Comparison of ENCODE assay signal across 11 cellular contexts in genomic region chr1:207810606-207811295, GRCh38. TPM values are rescaled to one million over a fixed set of nuclear protein-coding genes. Genes with fewer than 3 reads are reported as not detected.
A peak's percentile ranks its signal among the peaks of the same experiment; 100 is the strongest.
DNase-seq lines count a peak whose midpoint lies in the region; TF ChIP-seq lines count a peak whose summit lies in the region.
"Had no signal": no experiment of that assay in that cellular context is flagged by ENCODE, and none has a peak within 500 bp of the region (broad histone marks: within the 10 kb centered on the region; RNA-seq: fewer than 3 reads in every experiment).

No MANE protein-coding gene starts in this region.

- H3K36me3 Mint-ChIP-seq in type B pancreatic cell = peaks cover 10% of the 10 kb centered on the region

- H3K4me2 ChIP-seq in Karpas-422 (ENCODE audit: low read depth, low read length, poor library complexity, severe bottlenecking) (no peak overlapping the region), osteoblast (ENCODE audit: insufficient read depth, low read length) (no peak overlapping the region)
- H3K4me2 ChIP-seq: hepatocyte had no signal

- no peak overlapping the region for H3K4me3 Mint-ChIP-seq in type B pancreatic cell

- H3K9me3 ChIP-seq in Karpas-422 (ENCODE audit: low read length) (no peaks in the 10 kb centered on the region), osteoblast (ENCODE audit: low read depth, low read length) (no peaks in the 10 kb centered on the region), uterus (no peaks in the 10 kb centered on the region)

- no peak for TF ChIP-seq CTCF in 22Rv1 (IDR thresholded peaks at IDR 0.05)
- TF ChIP-seq CTCF in osteoblast (IDR thresholded peaks at IDR 0.05; ENCODE audit: extremely low read depth, low read depth, low read length) = no peak
- no peak for TF ChIP-seq CTCF in uterus (IDR thresholded peaks at IDR 0.05)
- TF ChIP-seq CTCF in type B pancreatic cell (conservative IDR thresholded peaks at IDR 0.05) = no peak

- H4K20me1 ChIP-seq in Karpas-422 (ENCODE audit: insufficient read depth, low read depth, low read length) (peaks cover 68% of the 10 kb centered on the region), osteoblast (ENCODE audit: insufficient read depth, low read length) (no peaks in the 10 kb centered on the region)

- H2AFZ ChIP-seq in Karpas-422 (ENCODE audit: low read length) (no peak overlapping the region), osteoblast (ENCODE audit: low read length) (no peak overlapping the region)
- H2AFZ ChIP-seq: hepatocyte had no signal

- no peak overlapping the region for H3K9ac ChIP-seq in Karpas-422 (ENCODE audit: low read length)

- no peaks in the 10 kb centered on the region for H3K27me3 Mint-ChIP-seq in type B pancreatic cell

- H3K4me1 ChIP-seq in Karpas-422 (ENCODE audit: low read length) (peaks cover 95% of the 10 kb centered on the region), osteoblast (ENCODE audit: insufficient read depth, low read length) (peaks cover 28% of the 10 kb centered on the region), uterus (peaks cover 31 to 40% of the 10 kb centered on the region in 2 donors)

- H3K36me3 ChIP-seq in Karpas-422 (ENCODE audit: insufficient read depth, low read length) (peaks cover 60% of the 10 kb centered on the region), osteoblast (ENCODE audit: insufficient read depth, low read length) (peaks cover 21% of the 10 kb centered on the region), uterus (no peaks in the 10 kb centered on the region)

- peaks cover 70% of the 10 kb centered on the region for H3K79me2 ChIP-seq in Karpas-422 (ENCODE audit: low read length)
- H3K79me2 ChIP-seq in osteoblast (ENCODE audit: insufficient read depth, low read length) = peaks cover 9% of the 10 kb centered on the region
- H3K79me2 ChIP-seq: hepatocyte had no signal

- H3K27ac Mint-ChIP-seq in type B pancreatic cell = no peak overlapping the region

- H3K27ac ChIP-seq in 22Rv1 (peak overlapping the region; percentile 71), Karpas-422 (ENCODE audit: low read length) (peak overlapping the region; percentile 93), osteoblast (ENCODE audit: low read depth, low read length) (peak overlapping the region; percentile 61), uterus (peak overlapping the region in 1 of 2 donors; percentile 2)
- H3K27ac ChIP-seq: hepatocyte had no signal

- no peaks in the 10 kb centered on the region for H3K9me2 ChIP-seq in Karpas-422 (replicated peaks; ENCODE audit: insufficient read depth, low read length)

- H3K27me3 ChIP-seq in Karpas-422 (ENCODE audit: low read length) (no peaks in the 10 kb centered on the region), osteoblast (ENCODE audit: insufficient read depth, low read length) (no peaks in the 10 kb centered on the region), uterus (no peaks in the 10 kb centered on the region)
- H3K27me3 ChIP-seq: hepatocyte had no signal

- DNase-seq in Karpas-422 = no peak
- peak; percentile 39 for DNase-seq in ecto neural progenitor cell (ENCODE audit: low spot score)
- peak; percentile 75 for DNase-seq in osteoblast (ENCODE audit: insufficient read length, low spot score, missing footprints)
- DNase-seq in DMS 273 treated with DMSO at 0.1 percent for 48 hours (lab: John Stamatoyannopoulos, UW) = no peak
- no peak for DNase-seq in uterus
- DNase-seq in occipital lobe (lab: John Stamatoyannopoulos, UW) = no peak
- no peak for DNase-seq in type B pancreatic cell (ENCODE audit: extremely low spot score, unreplicated experiment)
- DNase-seq: AML-193, NCI-H1930 had no signal

- no peak for TF ChIP-seq POLR2A in uterus (IDR thresholded peaks at IDR 0.05)

- no peaks in the 10 kb centered on the region for H3K9me3 Mint-ChIP-seq in type B pancreatic cell

- H3K4me3 ChIP-seq in Karpas-422 (ENCODE audit: low read length) = no peak overlapping the region
- H3K4me3 ChIP-seq in osteoblast (ENCODE audit: insufficient read depth, low read length) = no peak overlapping the region
- H3K4me3 ChIP-seq in uterus = no peak overlapping the region
- H3K4me3 ChIP-seq: hepatocyte had no signal

- H3K4me1 Mint-ChIP-seq in type B pancreatic cell (ENCODE audit: unreplicated experiment) = peaks cover 7% of the 10 kb centered on the region

- intact Hi-C loops in uterus (cut with DNase I; ENCODE audit: low total_unique reads) = no loop called here

RNA-seq across cellular contexts. Expression of gene CD46, which starts 58.9 kb away (rescaled TPM):
- total RNA-seq in Karpas-422 (2014; rRNA removed; shearing (Covaris generic); ENCODE audit: low replicate concordance) = 64.2 and 152 TPM in 2 replicates
- 92.6 and 98.7 TPM in 2 replicates for total RNA-seq in osteoblast
- 100 to 1,000 TPM; 118 to 195 (median 174) TPM for total RNA-seq in uterus
- 146 TPM for total RNA-seq in occipital lobe
- total RNA-seq in type B pancreatic cell (ENCODE audit: low replicate concordance) = 155 and 220 TPM in 2 replicates

Comparison
In these comparisons a context has a peak if more than half of its experiments do, and no peak if none do; other contexts are left out.
1. DNase-seq: peak in ecto neural progenitor cell (single experiment) and osteoblast (single experiment); none in Karpas-422 (single experiment), DMS 273 treated with DMSO at 0.1 percent for 48 hours (single experiment), uterus (0 of 2), occipital lobe (single experiment) and type B pancreatic cell (single experiment).